In genomic region chr6:126040826-126041225, GRCh38 we compare ENCODE assay signal across 9 cellular contexts. TPM values are rescaled to one million over a fixed set of nuclear protein-coding genes. Genes with fewer than 3 reads are reported as not detected.
DNase-seq lines count a peak whose midpoint lies in the region; ATAC-seq and TF ChIP-seq lines count a peak whose summit lies in the region.
"Had no signal": no experiment of that assay in that cellular context is flagged by ENCODE, and none has a peak within 500 bp of the region (broad histone marks: within the 10 kb centered on the region; RNA-seq: fewer than 3 reads in every experiment).

No MANE protein-coding gene starts in this region.

- intact Hi-C loops in body of pancreas (cut with DNase I), result no loop called here
- intact Hi-C loops in right lobe of liver (cut with DNase I), result no loop called here
- intact Hi-C loops in activated T-helper 1 cell treated with anti-CD3 and anti-CD28 coated beads, Interleukin-12 subunit alpha, Interleukin-12 subunit beta, Interleukin-2, Interleukin-4 antibody, amounts not matched to agents 30 ng/mL and 10 ng/mL and 1 ng/mL, durations not matched to agents 14 hours and 24 hours and 36 hours (cut with micrococcal nuclease), result no loop called here

- H3K4me3 Mint-ChIP-seq in activated T-helper 1 cell treated with anti-CD3 and anti-CD28 coated beads, Interleukin-12 subunit alpha, Interleukin-12 subunit beta, Interleukin-2, Interleukin-4 antibody, amounts not matched to agents 30 ng/mL and 10 ng/mL and 1 ng/mL, durations not matched to agents 14 hours and 24 hours and 36 hours, result no peak overlapping the region
- H3K4me3 Mint-ChIP-seq: T-helper 1 cell treated with Interleukin-12 subunit alpha and Interleukin-12 subunit beta and Interleukin-4 antibody, amounts not matched to agents 30 μg/mL and 1 μg/mL, for 36 hours had no signal

- TF ChIP-seq POLR2A in body of pancreas (IDR thresholded peaks at IDR 0.05), result peak in 1 of 3 donors; percentile 26
- no peak for TF ChIP-seq POLR2A in right lobe of liver (IDR thresholded peaks at IDR 0.05)

- peaks cover 33% of the 10 kb centered on the region for H3K36me3 Mint-ChIP-seq in activated T-helper 1 cell treated with anti-CD3 and anti-CD28 coated beads, Interleukin-12 subunit alpha, Interleukin-12 subunit beta, Interleukin-2, Interleukin-4 antibody, amounts not matched to agents 30 ng/mL and 10 ng/mL and 1 ng/mL, durations not matched to agents 14 hours and 24 hours and 36 hours (ENCODE audit: low read depth)

- CTCF ChIA-PET in AG04449 (lab: Yijun Ruan, JAX), result no interaction called here

- 73 to 86% methylated on average over 1 of the region's 1 CpG for WGBS in body of pancreas, 2 donors
- 25% methylated on average over 1 of the region's 1 CpG for WGBS in right lobe of liver (ENCODE audit: insufficient coverage, low coverage, low lambda C conversion rate, missing lambda C conversion rate)

- H3K4me1 Mint-ChIP-seq in activated T-helper 1 cell treated with anti-CD3 and anti-CD28 coated beads, Interleukin-12 subunit alpha, Interleukin-12 subunit beta, Interleukin-2, Interleukin-4 antibody, amounts not matched to agents 30 ng/mL and 10 ng/mL and 1 ng/mL, durations not matched to agents 14 hours and 24 hours and 36 hours (ENCODE audit: low read depth), result no peaks in the 10 kb centered on the region

- H3K9me3 ChIP-seq in body of pancreas, result no peaks in the 10 kb centered on the region
- H3K9me3 ChIP-seq in right lobe of liver, result no peaks in the 10 kb centered on the region

- DNase-seq in AG04449 (ENCODE audit: low read depth, low spot score) (peak; percentile 37), LNCaP clone FGC (ENCODE audit: low read depth) (peak; percentile 34), body of pancreas (peak; percentile 42 to 64 (median 48)), right lobe of liver (peak in 1 of 3 donors; percentile 52), T-helper 1 cell (no peak), NCI-H1092 (lab: John Stamatoyannopoulos, UW) (no peak)
- no peak for DNase-seq in activated T-helper 1 cell treated with anti-CD3 and anti-CD28 coated beads, Interleukin-12 subunit alpha, Interleukin-12 subunit beta, Interleukin-2, Interleukin-4 antibody, amounts not matched to agents 30 ng/mL and 10 ng/mL and 1 ng/mL, durations not matched to agents 14 hours and 24 hours and 36 hours (ENCODE audit: low spot score)

- no peak overlapping the region for H3K27ac Mint-ChIP-seq in activated T-helper 1 cell treated with anti-CD3 and anti-CD28 coated beads, Interleukin-12 subunit alpha, Interleukin-12 subunit beta, Interleukin-2, Interleukin-4 antibody, amounts not matched to agents 30 ng/mL and 10 ng/mL and 1 ng/mL, durations not matched to agents 14 hours and 24 hours and 36 hours
- H3K27ac Mint-ChIP-seq: T-helper 1 cell treated with Interleukin-12 subunit alpha and Interleukin-12 subunit beta and Interleukin-4 antibody, amounts not matched to agents 30 μg/mL and 1 μg/mL, for 36 hours had no signal

- POLR2A ChIA-PET in AG04449 (lab: Yijun Ruan, JAX), result no interaction called here

- H3K9me3 Mint-ChIP-seq in activated T-helper 1 cell treated with anti-CD3 and anti-CD28 coated beads, Interleukin-12 subunit alpha, Interleukin-12 subunit beta, Interleukin-2, Interleukin-4 antibody, amounts not matched to agents 30 ng/mL and 10 ng/mL and 1 ng/mL, durations not matched to agents 14 hours and 24 hours and 36 hours, result peaks cover 5% of the 10 kb centered on the region

- H3K27me3 Mint-ChIP-seq in activated T-helper 1 cell treated with anti-CD3 and anti-CD28 coated beads, Interleukin-12 subunit alpha, Interleukin-12 subunit beta, Interleukin-2, Interleukin-4 antibody, amounts not matched to agents 30 ng/mL and 10 ng/mL and 1 ng/mL, durations not matched to agents 14 hours and 24 hours and 36 hours (ENCODE audit: insufficient read depth), result no peaks in the 10 kb centered on the region

- H3K4me3 ChIP-seq in AG04449 (ENCODE audit: low read depth, low read length) (no peak overlapping the region), LNCaP clone FGC (ENCODE audit: low read depth, low read length) (no peak overlapping the region), body of pancreas (no peak overlapping the region), right lobe of liver (no peak overlapping the region)

- peaks cover 18% of the 10 kb centered on the region for H3K4me1 ChIP-seq in body of pancreas
- peaks cover 0 to 17% (median 7%) of the 10 kb centered on the region in 4 donors for H3K4me1 ChIP-seq in right lobe of liver

- H3K27me3 ChIP-seq in body of pancreas (no peaks in the 10 kb centered on the region), right lobe of liver (no peaks in the 10 kb centered on the region)

- H3K36me3 ChIP-seq in body of pancreas (replicated peaks in 1 of 2; ENCODE audit: insufficient read depth in 1 of 2, low read depth in 2 of 2) (no peaks in the 10 kb centered on the region), right lobe of liver (peaks cover 0 to 12% (median 2%) of the 10 kb centered on the region in 4 donors)

- ATAC-seq in body of pancreas (peak; percentile 97), right lobe of liver (peak; percentile 67 to 95 (median 90)), HG03457 (IDR thresholded peaks at IDR 0.05; ENCODE audit: unreplicated experiment) (no peak)

- H3K27ac ChIP-seq in body of pancreas (peak overlapping the region in 3 of 4 donors; percentile 25 to 83 (median 71)), right lobe of liver (peak overlapping the region in 1 of 3 donors; percentile 45)

- TF ChIP-seq CTCF in AG04449 (IDR thresholded peaks at IDR 0.05; ENCODE audit: insufficient read depth, low read length, missing control alignments) (no peak), LNCaP clone FGC (IDR thresholded peaks at IDR 0.05; ENCODE audit: control insufficient read depth, extremely low read depth, insufficient read depth) (no peak), body of pancreas (IDR thresholded peaks at IDR 0.05) (no peak), right lobe of liver (IDR thresholded peaks at IDR 0.05) (no peak)

RNA-seq across cellular contexts. Expression of gene TRMT11, which starts 54.5 kb away (rescaled TPM):
- total RNA-seq in body of pancreas (10 to 100 TPM; 26.5 to 26.7 TPM), right lobe of liver (10 to 100 TPM; 12.6 to 36.0 (median 25.3) TPM)
- total RNA-seq in activated T-helper 1 cell treated with anti-CD3 and anti-CD28 coated beads, Interleukin-12 subunit alpha, Interleukin-12 subunit beta, Interleukin-2, Interleukin-4 antibody, amounts not matched to agents 30 ng/mL and 10 ng/mL and 1 ng/mL, durations not matched to agents 14 hours and 24 hours and 36 hours, result 27.9 and 29.1 TPM in 2 replicates

Comparison
In these comparisons a context has a peak if more than half of its experiments do, and no peak if none do; other contexts are left out.
1. DNase-seq: peak in AG04449 (single experiment), LNCaP clone FGC (single experiment) and body of pancreas (4 of 4); none in activated T-helper 1 cell treated with anti-CD3 and anti-CD28 coated beads, Interleukin-12 subunit alpha, Interleukin-12 subunit beta, Interleukin-2, Interleukin-4 antibody, amounts not matched to agents 30 ng/mL and 10 ng/mL and 1 ng/mL, durations not matched to agents 14 hours and 24 hours and 36 hours (single experiment), T-helper 1 cell (0 of 5) and NCI-H1092 (single experiment).